8 cellular contexts compared by ENCODE assay signal in the genomic region with DNA sequence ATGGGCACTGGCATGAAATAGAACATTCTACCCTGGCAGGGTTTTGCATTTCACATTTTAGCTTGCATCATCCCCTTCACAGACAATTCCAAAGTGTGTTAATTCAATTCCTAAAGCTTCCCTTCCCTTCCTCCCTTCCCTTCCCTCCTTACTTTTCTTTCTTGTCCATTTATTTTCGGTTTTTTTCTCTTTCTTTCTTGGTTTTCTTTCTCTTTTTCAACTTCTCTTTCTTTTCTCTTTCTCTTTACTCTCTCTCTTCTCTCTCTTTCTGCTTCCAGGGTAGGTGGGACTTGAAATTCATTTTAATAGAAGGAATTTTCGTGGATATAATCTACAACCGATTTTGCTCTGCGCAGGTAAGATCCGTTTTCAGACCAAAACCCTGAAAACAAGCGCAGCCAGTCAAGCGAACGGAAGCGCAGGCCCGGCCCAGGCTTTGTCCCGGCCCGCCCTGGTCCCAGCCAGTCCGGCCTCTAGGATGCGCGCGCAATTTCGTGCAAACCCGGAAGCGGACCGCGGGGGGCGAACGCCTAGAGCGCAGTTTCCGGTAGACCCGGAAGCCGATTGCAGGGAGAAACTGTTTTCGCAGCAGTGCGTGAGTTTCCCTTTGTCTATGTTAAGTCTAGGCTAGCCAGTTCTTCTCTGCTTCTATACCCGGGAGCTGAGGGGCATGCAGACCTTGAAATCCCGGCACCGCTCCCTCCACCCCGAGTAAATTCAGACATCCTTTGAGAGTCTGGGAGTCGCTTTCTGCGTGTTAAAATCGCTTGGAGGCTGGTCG. TPM values are rescaled to one million over a fixed set of nuclear protein-coding genes. Genes with fewer than 3 reads are reported as not detected.
DNase-seq lines count a peak whose midpoint lies in the region; ATAC-seq and TF ChIP-seq lines count a peak whose summit lies in the region.

A gene (plus strand): TSS at position 540 of the 781 bp plus-strand sequence. CDS start 4,165 bp downstream, outside the sequence.

- no peak for TF ChIP-seq CTCF in ovary (IDR thresholded peaks at IDR 0.05)

- H3K4me1 ChIP-seq in ACC112 (ENCODE audit: control insufficient read depth, insufficient read depth, low read length, unreplicated experiment) (no peaks in the 10 kb centered on the region), ovary (ENCODE audit: insufficient read depth) (peaks cover 1% of the 10 kb centered on the region)

- H3K36me3 ChIP-seq in ACC112 (ENCODE audit: insufficient read depth, low read length), result peaks cover 27% of the 10 kb centered on the region
- H3K36me3 ChIP-seq in ovary, result no peaks in the 10 kb centered on the region

- POLR2A ChIA-PET in activated naive CD8-positive, alpha-beta T cell treated with anti-CD3 and anti-CD28 coated beads, Interleukin-2, amount 10 ng/mL, durations not matched to agents 7 days and 5 days (lab: Charles Lee), result interaction anchor here (1.5 to 3.0 kb wide), 2 partner anchors 24 to 28 kb away, joined by 3 to 17 read pairs; a partner anchor contains a TSS

- H3K27me3 ChIP-seq in ACC112 (ENCODE audit: insufficient read depth, low read length) (no peaks in the 10 kb centered on the region), ovary (no peaks in the 10 kb centered on the region)

- intact Hi-C loops in ovary (cut with DNase I), result no loop called here

- peak; percentile 71 for ATAC-seq in GM19023 (IDR thresholded peaks at IDR 0.05; ENCODE audit: unreplicated experiment)
- peak; percentile 100 for ATAC-seq in SK-N-SH treated with all-trans-retinoic acid at 6 μM for 48 hours
- ATAC-seq in activated naive CD8-positive, alpha-beta T cell treated with anti-CD3 and anti-CD28 coated beads, Interleukin-2, amount 10 ng/mL, durations not matched to agents 7 days and 5 days (ENCODE audit: low read depth), result peak; percentile 99

- H3K4me3 Mint-ChIP-seq in activated naive CD8-positive, alpha-beta T cell treated with anti-CD3 and anti-CD28 coated beads, Interleukin-2, amount 10 ng/mL, durations not matched to agents 7 days and 5 days, result peak within 1 kb of the TSS; percentile 90

- TF ChIP-seq POLR2A in ovary (IDR thresholded peaks at IDR 0.05), result peak; percentile 54

- peaks cover 15% of the 10 kb centered on the region for H3K4me1 Mint-ChIP-seq in activated naive CD8-positive, alpha-beta T cell treated with anti-CD3 and anti-CD28 coated beads, Interleukin-2, amount 10 ng/mL, durations not matched to agents 7 days and 5 days

- H2AFZ ChIP-seq in ACC112 (ENCODE audit: low read length, unreplicated experiment), result peak within 1 kb of the TSS; percentile 99

- peak within 1 kb of the TSS; percentile 81 for H3K27ac ChIP-seq in ACC112 (ENCODE audit: low read depth, low read length)
- H3K27ac ChIP-seq in ovary, result peak within 1 kb of the TSS in 1 of 2 donors; percentile 32
- H3K27ac ChIP-seq in temporal lobe (ENCODE audit: low read depth, low read length), result peak within 1 kb of the TSS; percentile 19

- H3K36me3 Mint-ChIP-seq in activated naive CD8-positive, alpha-beta T cell treated with anti-CD3 and anti-CD28 coated beads, Interleukin-2, amount 10 ng/mL, durations not matched to agents 7 days and 5 days, result peaks cover 57% of the 10 kb centered on the region

- H3K79me2 ChIP-seq in ACC112 (ENCODE audit: control insufficient read depth, insufficient read depth, low read length, unreplicated experiment), result peaks cover 15% of the 10 kb centered on the region

- H3K9me3 Mint-ChIP-seq in activated naive CD8-positive, alpha-beta T cell treated with anti-CD3 and anti-CD28 coated beads, Interleukin-2, amount 10 ng/mL, durations not matched to agents 7 days and 5 days, result peaks cover 43% of the 10 kb centered on the region

- 1% methylated on average over 37 of the region's 37 CpGs for WGBS in ovary, 3 donors

- no peaks in the 10 kb centered on the region for H3K27me3 Mint-ChIP-seq in activated naive CD8-positive, alpha-beta T cell treated with anti-CD3 and anti-CD28 coated beads, Interleukin-2, amount 10 ng/mL, durations not matched to agents 7 days and 5 days

- peak within 1 kb of the TSS; percentile 95 for H3K4me3 ChIP-seq in ACC112 (ENCODE audit: low read depth, low read length)
- H3K4me3 ChIP-seq in ovary, result peak within 1 kb of the TSS; percentile 66

- DNase-seq in KG1 (lab: John Stamatoyannopoulos, UW) (peak; percentile 97), glomerular endothelial cell (ENCODE audit: extremely low read depth, low read depth, low spot score) (peak; percentile 48), ovary (peak; percentile 94 to 98 (median 96))
- DNase-seq in activated naive CD8-positive, alpha-beta T cell treated with anti-CD3 and anti-CD28 coated beads, Interleukin-2, amount 10 ng/mL, durations not matched to agents 7 days and 5 days, result peak; percentile 96

- H3K9me3 ChIP-seq in ovary, result peaks cover 0 to 15% of the 10 kb centered on the region in 2 donors

- peak within 1 kb of the TSS; percentile 94 for H3K27ac Mint-ChIP-seq in activated naive CD8-positive, alpha-beta T cell treated with anti-CD3 and anti-CD28 coated beads, Interleukin-2, amount 10 ng/mL, durations not matched to agents 7 days and 5 days

- TF ChIP-seq EP300 in ovary (IDR thresholded peaks at IDR 0.05), result no peak

TF ChIP-seq in SK-N-SH treated with all-trans-retinoic acid at 6 μM for 48 hours, 23 proteins besides CTCF, POLR2A, EP300 and RAD21 (continues in another document):
- TF ChIP-seq SNAI2 (CRISPR knock-in tag; IDR thresholded peaks at IDR 0.05), result no peak
- TF ChIP-seq ZNF8 (CRISPR knock-in tag; IDR thresholded peaks at IDR 0.05), result no peak
- TF ChIP-seq OSR1 (CRISPR knock-in tag; IDR thresholded peaks at IDR 0.05), result no peak
- TF ChIP-seq ZFP30 (CRISPR knock-in tag; IDR thresholded peaks at IDR 0.05), result no peak
- no peak for TF ChIP-seq TCF4 (CRISPR knock-in tag; IDR thresholded peaks at IDR 0.05; ENCODE audit: borderline replicate concordance)
- TF ChIP-seq, protein P1, sequence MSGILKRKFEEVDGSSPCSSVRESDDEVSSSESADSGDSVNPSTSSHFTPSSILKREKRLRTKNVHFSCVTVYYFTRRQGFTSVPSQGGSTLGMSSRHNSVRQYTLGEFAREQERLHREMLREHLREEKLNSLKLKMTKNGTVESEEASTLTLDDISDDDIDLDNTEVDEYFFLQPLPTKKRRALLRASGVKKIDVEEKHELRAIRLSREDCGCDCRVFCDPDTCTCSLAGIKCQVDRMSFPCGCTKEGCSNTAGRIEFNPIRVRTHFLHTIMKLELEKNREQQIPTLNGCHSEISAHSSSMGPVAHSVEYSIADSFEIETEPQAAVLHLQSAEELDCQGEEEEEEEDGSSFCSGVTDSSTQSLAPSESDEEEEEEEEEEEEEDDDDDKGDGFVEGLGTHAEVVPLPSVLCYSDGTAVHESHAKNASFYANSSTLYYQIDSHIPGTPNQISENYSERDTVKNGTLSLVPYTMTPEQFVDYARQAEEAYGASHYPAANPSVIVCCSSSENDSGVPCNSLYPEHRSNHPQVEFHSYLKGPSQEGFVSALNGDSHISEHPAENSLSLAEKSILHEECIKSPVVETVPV (CRISPR knock-in tag; IDR thresholded peaks at IDR 0.05), result no peak
- no peak for TF ChIP-seq ESRRG (CRISPR knock-in tag; IDR thresholded peaks at IDR 0.05)
- TF ChIP-seq ZNF565 (CRISPR knock-in tag; conservative IDR thresholded peaks at IDR 0.05; ENCODE audit: low read depth), result no peak
- no peak for TF ChIP-seq ISL1 (CRISPR knock-in tag; IDR thresholded peaks at IDR 0.05)
- no peak for TF ChIP-seq BACH2 (CRISPR knock-in tag; IDR thresholded peaks at IDR 0.05; ENCODE audit: borderline replicate concordance)
- no peak for TF ChIP-seq ZC3H10 (CRISPR knock-in tag; IDR thresholded peaks at IDR 0.05)
- no peak for TF ChIP-seq PPARA (CRISPR knock-in tag; IDR thresholded peaks at IDR 0.05; ENCODE audit: borderline replicate concordance)
- no peak for TF ChIP-seq CSDC2 (CRISPR knock-in tag; IDR thresholded peaks at IDR 0.05)
- TF ChIP-seq ZFP3 (CRISPR knock-in tag; IDR thresholded peaks at IDR 0.05), result no peak
- no peak for TF ChIP-seq ZNF70 (CRISPR knock-in tag; IDR thresholded peaks at IDR 0.05)
- TF ChIP-seq, protein P2, sequence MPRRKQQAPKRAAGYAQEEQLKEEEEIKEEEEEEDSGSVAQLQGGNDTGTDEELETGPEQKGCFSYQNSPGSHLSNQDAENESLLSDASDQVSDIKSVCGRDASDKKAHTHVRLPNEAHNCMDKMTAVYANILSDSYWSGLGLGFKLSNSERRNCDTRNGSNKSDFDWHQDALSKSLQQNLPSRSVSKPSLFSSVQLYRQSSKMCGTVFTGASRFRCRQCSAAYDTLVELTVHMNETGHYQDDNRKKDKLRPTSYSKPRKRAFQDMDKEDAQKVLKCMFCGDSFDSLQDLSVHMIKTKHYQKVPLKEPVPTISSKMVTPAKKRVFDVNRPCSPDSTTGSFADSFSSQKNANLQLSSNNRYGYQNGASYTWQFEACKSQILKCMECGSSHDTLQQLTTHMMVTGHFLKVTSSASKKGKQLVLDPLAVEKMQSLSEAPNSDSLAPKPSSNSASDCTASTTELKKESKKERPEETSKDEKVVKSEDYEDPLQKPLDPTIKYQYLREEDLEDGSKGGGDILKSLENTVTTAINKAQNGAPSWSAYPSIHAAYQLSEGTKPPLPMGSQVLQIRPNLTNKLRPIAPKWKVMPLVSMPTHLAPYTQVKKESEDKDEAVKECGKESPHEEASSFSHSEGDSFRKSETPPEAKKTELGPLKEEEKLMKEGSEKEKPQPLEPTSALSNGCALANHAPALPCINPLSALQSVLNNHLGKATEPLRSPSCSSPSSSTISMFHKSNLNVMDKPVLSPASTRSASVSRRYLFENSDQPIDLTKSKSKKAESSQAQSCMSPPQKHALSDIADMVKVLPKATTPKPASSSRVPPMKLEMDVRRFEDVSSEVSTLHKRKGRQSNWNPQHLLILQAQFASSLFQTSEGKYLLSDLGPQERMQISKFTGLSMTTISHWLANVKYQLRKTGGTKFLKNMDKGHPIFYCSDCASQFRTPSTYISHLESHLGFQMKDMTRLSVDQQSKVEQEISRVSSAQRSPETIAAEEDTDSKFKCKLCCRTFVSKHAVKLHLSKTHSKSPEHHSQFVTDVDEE (CRISPR knock-in tag; IDR thresholded peaks at IDR 0.05), result no peak
- no peak for TF ChIP-seq ARNTL (CRISPR knock-in tag; IDR thresholded peaks at IDR 0.05; ENCODE audit: borderline replicate concordance, low read depth)

RNA-seq across cellular contexts. Expression of the gene that starts here (rescaled TPM):
- total RNA-seq in activated naive CD8-positive, alpha-beta T cell treated with anti-CD3 and anti-CD28 coated beads, Interleukin-2, amount 10 ng/mL, durations not matched to agents 7 days and 5 days, result 10 to 100 TPM; 31.7 to 33.0 TPM
- total RNA-seq in glomerular endothelial cell (15.7 and 25.4 TPM in 2 replicates), ovary (10 to 100 TPM; 18.7 to 36.6 (median 28.5) TPM), temporal lobe (48.9 TPM)
- 10 to 100 TPM; 12.5 to 29.0 TPM for polyA plus RNA-seq in ovary
